In genomic region chr1:150149490-150150453, GRCh38 we compare ENCODE assay signal across 8 cellular contexts. TPM values are rescaled to one million over a fixed set of nuclear protein-coding genes. Genes with fewer than 3 reads are reported as not detected.
A peak's percentile ranks its signal among the peaks of the same experiment; 100 is the strongest.
DNase-seq lines count a peak whose midpoint lies in the region; ATAC-seq and TF ChIP-seq lines count a peak whose summit lies in the region.

Gene PLEKHO1 (plus strand): TSS chr1:150149916. CDS start chr1:150150258, 342 bp downstream.

- TF ChIP-seq CTCF in neutrophil (IDR thresholded peaks at IDR 0.05) (peak; percentile 38), suprapubic skin (IDR thresholded peaks at IDR 0.05) (no peak)

- peaks cover 15% of the 10 kb centered on the region for H3K27me3 ChIP-seq in HUES48 (ENCODE audit: control insufficient read depth, insufficient read depth, low read length)
- peaks cover 73% of the 10 kb centered on the region for H3K27me3 ChIP-seq in neutrophil
- no peaks in the 10 kb centered on the region for H3K27me3 ChIP-seq in suprapubic skin

- peak within 1 kb of the TSS; percentile 44 for H3K27ac ChIP-seq in HUES48 (ENCODE audit: low read depth, low read length)
- H3K27ac ChIP-seq in neutrophil: peak within 1 kb of the TSS; percentile 88
- H3K27ac ChIP-seq in suprapubic skin: peak within 1 kb of the TSS; percentile 91

- TF ChIP-seq EP300 in suprapubic skin (IDR thresholded peaks at IDR 0.05): no peak

- peaks cover 23% of the 10 kb centered on the region for H3K4me1 ChIP-seq in HUES48 (ENCODE audit: control insufficient read depth, insufficient read depth, low read length)
- H3K4me1 ChIP-seq in neutrophil (ENCODE audit: control insufficient read depth in 1 of 2, insufficient read depth in 1 of 2, low read depth in 1 of 2, low read length in 1 of 2): peaks cover 29 to 44% of the 10 kb centered on the region in 2 experiments
- H3K4me1 ChIP-seq in suprapubic skin: peaks cover 39% of the 10 kb centered on the region

- TF ChIP-seq POLR2A in suprapubic skin (IDR thresholded peaks at IDR 0.05): peak; percentile 26 to 42

- DNase-seq in A172 (ENCODE audit: low spot score) (peak; percentile 67), SHP77 (lab: John Stamatoyannopoulos, UW) (peak; percentile 73 to 87), foreskin melanocyte (peak; percentile 47), suprapubic skin (ENCODE audit: low spot score in 2 of 2) (peak; percentile 90 to 92)
- DNase-seq in activated naive CD4-positive, alpha-beta T cell (lab: John Stamatoyannopoulos, UW): peak; percentile 44 to 84 (median 64)

- H3K36me3 ChIP-seq in HUES48 (ENCODE audit: control insufficient read depth, insufficient read depth, low read length) (peaks cover 26% of the 10 kb centered on the region), neutrophil (peaks cover 31% of the 10 kb centered on the region), suprapubic skin (peaks cover 5% of the 10 kb centered on the region)

- ATAC-seq in GM18907 (IDR thresholded peaks at IDR 0.05; ENCODE audit: unreplicated experiment): peak; percentile 43

- peak within 1 kb of the TSS; percentile 51 for H3K9ac ChIP-seq in HUES48 (ENCODE audit: low read depth, low read length)

- under 1% methylated on average over 55 of the region's 138 CpGs for WGBS in suprapubic skin

- no peaks in the 10 kb centered on the region for H3K9me3 ChIP-seq in HUES48 (ENCODE audit: control insufficient read depth, insufficient read depth, low read length)
- no peaks in the 10 kb centered on the region for H3K9me3 ChIP-seq in neutrophil
- no peaks in the 10 kb centered on the region for H3K9me3 ChIP-seq in suprapubic skin

- H3K4me3 ChIP-seq in HUES48 (ENCODE audit: low read depth, low read length): peak within 1 kb of the TSS; percentile 89
- peak within 1 kb of the TSS; percentile 66 to 78 for H3K4me3 ChIP-seq in neutrophil (ENCODE audit: low read depth in 1 of 2, low read length in 1 of 2)
- peak within 1 kb of the TSS; percentile 85 for H3K4me3 ChIP-seq in suprapubic skin

RNA-seq across cellular contexts. Expression of gene PLEKHO1, which starts in this region (rescaled TPM):
- total RNA-seq in A172 (2014; rRNA removed; shearing (Covaris generic)): 69.1 and 82.9 TPM in 2 replicates
- 10 to 100 TPM in 3 of 4 donors, 1 to 10 TPM in 1; 4.8 to 19.2 (median 10.7) TPM for total RNA-seq in suprapubic skin

Comparison
In these comparisons a context has a peak if more than half of its experiments do, and no peak if none do; other contexts are left out.
1. Peak in every context shown above with its lines: DNase-seq, ATAC-seq, H3K4me3 ChIP-seq and H3K27ac ChIP-seq.